ENCODE assay signal across 8 cellular contexts in the genomic region with DNA sequence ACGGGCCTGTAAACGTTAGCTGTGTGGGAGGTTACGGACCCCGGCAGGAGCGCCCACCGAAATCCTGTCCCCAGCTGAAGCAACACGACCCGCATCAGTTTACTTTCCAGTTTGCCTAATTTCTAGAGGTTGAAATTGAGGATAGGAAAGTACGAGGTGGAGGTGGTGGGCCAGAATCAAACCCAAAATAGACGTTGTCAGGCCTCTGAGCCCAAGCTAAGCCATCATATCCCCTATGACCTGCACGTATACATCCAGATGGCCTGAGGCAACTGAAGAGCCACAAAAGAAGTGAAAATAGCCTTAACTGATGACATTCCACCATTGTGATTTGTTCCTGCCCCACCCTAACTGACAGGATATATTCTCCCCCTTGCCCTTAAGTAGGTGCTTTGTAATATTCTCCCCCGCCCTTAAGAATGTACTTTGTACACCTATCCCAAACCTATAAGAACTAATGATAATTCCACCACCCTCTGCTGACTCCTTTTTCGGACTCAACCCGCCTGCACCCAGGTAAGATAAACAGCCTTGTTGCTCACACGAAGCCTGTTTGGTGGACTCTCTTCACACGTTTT. TPM values are rescaled to one million over a fixed set of nuclear protein-coding genes. Genes with fewer than 3 reads are reported as not detected.
A peak's percentile ranks its signal among the peaks of the same experiment; 100 is the strongest.
DNase-seq lines count a peak whose midpoint lies in the region; ATAC-seq, FAIRE-seq and TF ChIP-seq lines count a peak whose summit lies in the region.
"Not testable (repeated sequence)": the region's sequence is repeated elsewhere in the genome, so short reads cannot be mapped to it uniquely, and the experiment has no call there.

No MANE protein-coding gene starts in this region.

- H3K9ac ChIP-seq in DND-41 (ENCODE audit: low read depth, low read length) (peak overlapping the region; percentile 91), neural cell (ENCODE audit: low read length) (peak overlapping the region; percentile 68)

- ATAC-seq in DND-41 (ENCODE audit: insufficient read depth, low read depth) (peak; percentile 24; the same call in 2 of the 3 replicates), GM21786 (IDR thresholded peaks at IDR 0.05; ENCODE audit: unreplicated experiment) (peak; percentile 4), HG03520 (IDR thresholded peaks at IDR 0.05; ENCODE audit: unreplicated experiment) (peak; percentile 8)
- not testable (repeated sequence) for ATAC-seq in right cardiac atrium

- H3F3A ChIP-seq in neural cell (ENCODE audit: insufficient read depth, low read length, poor library complexity, severe bottlenecking), result not testable (repeated sequence)

- H2AFZ ChIP-seq in DND-41 (ENCODE audit: low read depth, low read length) (peak overlapping the region; percentile 81), neural cell (ENCODE audit: low read depth, low read length) (peak overlapping the region; percentile 99)

- not testable (repeated sequence) for TF ChIP-seq CTCF in DND-41 (IDR thresholded peaks at IDR 0.05; ENCODE audit: borderline replicate concordance, extremely low read depth, low read length, poor library complexity, severe bottlenecking); WERI-Rb-1 (IDR thresholded peaks at IDR 0.05; ENCODE audit: low read depth, low read length); bronchial epithelial cell (IDR thresholded peaks at IDR 0.05; ENCODE audit: insufficient read depth, low read length, severe bottlenecking); neural cell (IDR thresholded peaks at IDR 0.05; ENCODE audit: poor library complexity, severe bottlenecking)

- TF ChIP-seq RAD21 in neural cell (conservative IDR thresholded peaks at IDR 0.05), result not testable (repeated sequence)

- intact Hi-C loops in right cardiac atrium (cut with DNase I), result not testable (repeated sequence)

- not testable (repeated sequence) for FAIRE-seq in bronchial epithelial cell (lab: Jason Lieb, UNC)

- H3K79me2 ChIP-seq in DND-41 (ENCODE audit: insufficient read depth, low read length) (peaks cover 23% of the 10 kb centered on the region), neural cell (replicated peaks; ENCODE audit: insufficient read depth, low read length) (peaks cover 18% of the 10 kb centered on the region)

- not testable (repeated sequence) for H4K20me1 ChIP-seq in DND-41 (ENCODE audit: insufficient read depth, low read length); neural cell (ENCODE audit: insufficient read depth)

- not testable (repeated sequence) for H3K9me3 ChIP-seq in DND-41 (ENCODE audit: insufficient read depth, low read length, severe bottlenecking); WERI-Rb-1 (ENCODE audit: severe bottlenecking); right cardiac atrium (ENCODE audit: control insufficient read depth, low read length); neural cell (ENCODE audit: low read length); thymus (ENCODE audit: control insufficient read depth)

- not testable (repeated sequence) for DNase-seq in DND-41, WERI-Rb-1, right cardiac atrium
- DNase-seq in bronchial epithelial cell (ENCODE audit: low read depth), result peak; percentile 33

- TF ChIP-seq EP300 in neural cell (conservative IDR thresholded peaks at IDR 0.05; ENCODE audit: poor library complexity, severe bottlenecking), result not testable (repeated sequence)

- H3K4me1 ChIP-seq in DND-41 (ENCODE audit: insufficient read depth, low read length) (peaks cover 38% of the 10 kb centered on the region), thymus (ENCODE audit: control insufficient read depth, insufficient read depth, low read length) (peaks cover 18% of the 10 kb centered on the region)
- H3K4me1 ChIP-seq in right cardiac atrium (ENCODE audit: control insufficient read depth, insufficient read depth, low read length), result not testable (repeated sequence)

- peak overlapping the region; percentile 90 for H3K27ac ChIP-seq in DND-41 (ENCODE audit: low read length)
- H3K27ac ChIP-seq in WERI-Rb-1, result peak overlapping the region; percentile 50
- peak overlapping the region; percentile 78 for H3K27ac ChIP-seq in right cardiac atrium (ENCODE audit: low read length)
- H3K27ac ChIP-seq in neural cell (ENCODE audit: low read length), result peak overlapping the region; percentile 89
- peak overlapping the region; percentile 80 for H3K27ac ChIP-seq in thymus (ENCODE audit: low read depth)

- 46% methylated on average over 16 of the region's 16 CpGs for WGBS in right cardiac atrium
- WGBS in thymus, result 46% methylated on average over 16 of the region's 16 CpGs

- peak overlapping the region; percentile 90 for H3K4me2 ChIP-seq in DND-41 (ENCODE audit: insufficient read depth, low read length)
- H3K4me2 ChIP-seq in neural cell (ENCODE audit: low read length), result peak overlapping the region; percentile 87

- H3K4me3 ChIP-seq in DND-41 (ENCODE audit: low read depth in 1 of 2, low read length in 2 of 2) (peak overlapping the region; percentile 36 to 80), WERI-Rb-1 (ENCODE audit: low read depth, low read length) (peak overlapping the region; percentile 37), bronchial epithelial cell (ENCODE audit: low read depth, low read length) (peak overlapping the region; percentile 58), right cardiac atrium (ENCODE audit: low read length) (peak overlapping the region; percentile 69), neural cell (ENCODE audit: low read length) (peak overlapping the region; percentile 67), thymus (ENCODE audit: low read length) (peak overlapping the region; percentile 89)

- not testable (repeated sequence) for H3K9me2 ChIP-seq in neural cell (ENCODE audit: insufficient read depth, low read length)

- H3K36me3 ChIP-seq in DND-41 (ENCODE audit: insufficient read depth, low read length); WERI-Rb-1; bronchial epithelial cell (ENCODE audit: control insufficient read depth, insufficient read depth, low read length); neural cell (ENCODE audit: insufficient read depth, low read length); thymus (ENCODE audit: control insufficient read depth, insufficient read depth): not testable (repeated sequence)

- not testable (repeated sequence) for H3K27me3 ChIP-seq in DND-41 (ENCODE audit: insufficient read depth, low read length, poor library complexity); WERI-Rb-1 (ENCODE audit: insufficient read depth, low read depth, severe bottlenecking); bronchial epithelial cell (ENCODE audit: control insufficient read depth, insufficient read depth, low read length); right cardiac atrium (ENCODE audit: control insufficient read depth, insufficient read depth); neural cell (ENCODE audit: insufficient read depth, low read depth, low read length); thymus (ENCODE audit: control insufficient read depth, insufficient read depth)

RNA-seq across cellular contexts. Expression of a gene that starts 0.6 kb away (rescaled TPM):
- total RNA-seq in bronchial epithelial cell, result 1.8 and 2.1 TPM in 2 replicates
- total RNA-seq in right cardiac atrium, result 10 to 100 TPM in 3 of 4 donors, 1 to 10 TPM in 1; 9.2 to 14.0 (median 11.4) TPM
- polyA plus RNA-seq in right cardiac atrium, result 4.6 TPM
- 11.7 and 16.1 TPM in 2 replicates for polyA plus RNA-seq in neural cell
- polyA minus RNA-seq in neural cell, result 24.6 and 33.2 TPM in 2 replicates
- 9.2 TPM for polyA plus RNA-seq in thymus

RNA-seq across cellular contexts. Expression of a gene that starts 57.2 kb away (rescaled TPM):
- total RNA-seq in bronchial epithelial cell, result 9.7 and 11.0 TPM in 2 replicates
- total RNA-seq in right cardiac atrium, result 10 to 100 TPM; 11.0 to 16.0 (median 14.0) TPM
- 12.7 TPM for polyA plus RNA-seq in right cardiac atrium
- polyA plus RNA-seq in neural cell, result 22.4 and 29.6 TPM in 2 replicates
- polyA minus RNA-seq in neural cell, result 23.5 and 25.6 TPM in 2 replicates
- 47.6 TPM for polyA plus RNA-seq in thymus

Comparison
In these comparisons a context has a peak if more than half of its experiments do, and no peak if none do; other contexts are left out.
1. H3K4me3 ChIP-seq: peak in every context shown above with its lines; median percentile 89 in thymus; 69 in right cardiac atrium; 67 in neural cell; 58 in DND-41; 58 in bronchial epithelial cell; 37 in WERI-Rb-1.